In genomic region chr11:119093666-119093950, GRCh38 we compare ENCODE assay signal across 8 cellular contexts. TPM values are rescaled to one million over a fixed set of nuclear protein-coding genes. Genes with fewer than 3 reads are reported as not detected.
DNase-seq lines count a peak whose midpoint lies in the region; ATAC-seq and TF ChIP-seq lines count a peak whose summit lies in the region.

No MANE protein-coding gene starts in this region.

- H3K4me2 ChIP-seq in mesendoderm (ENCODE audit: low read length), result peak overlapping the region; percentile 99

- peak overlapping the region; percentile 60 to 97 (median 89) for H3K27ac ChIP-seq in heart left ventricle
- peak overlapping the region; percentile 32 for H3K27ac ChIP-seq in brain microvascular endothelial cell
- H3K27ac ChIP-seq in mesendoderm (ENCODE audit: low read depth, low read length), result no peak overlapping the region
- peak overlapping the region; percentile 91 for H3K27ac ChIP-seq in urinary bladder (ENCODE audit: low read depth)

- no peaks in the 10 kb centered on the region for H3K9me3 ChIP-seq in heart left ventricle

- H2BK120ac ChIP-seq in mesendoderm (ENCODE audit: low read depth, low read length), result no peak overlapping the region

- no peak for ATAC-seq in heart left ventricle
- no peak for ATAC-seq in left cardiac atrium
- no peak for ATAC-seq in GM19395 (IDR thresholded peaks at IDR 0.05; ENCODE audit: unreplicated experiment)

- no peak for TF ChIP-seq POLR2A in heart left ventricle (IDR thresholded peaks at IDR 0.05)

- no peaks in the 10 kb centered on the region for H3K27me3 ChIP-seq in heart left ventricle
- no peaks in the 10 kb centered on the region for H3K27me3 ChIP-seq in brain microvascular endothelial cell (replicated peaks)
- no peaks in the 10 kb centered on the region for H3K27me3 ChIP-seq in mesendoderm (ENCODE audit: insufficient read depth, low read length, poor library complexity)

- no peak overlapping the region for H3K18ac ChIP-seq in mesendoderm (ENCODE audit: low read length)

- H4K5ac ChIP-seq in mesendoderm (ENCODE audit: low read length), result no peak overlapping the region

- no peak overlapping the region for H4K8ac ChIP-seq in mesendoderm (ENCODE audit: low read depth, low read length)

- H3K79me1 ChIP-seq in mesendoderm (ENCODE audit: low read length), result peaks cover 12% of the 10 kb centered on the region

- H2AK5ac ChIP-seq in mesendoderm (ENCODE audit: low read length), result no peak overlapping the region

- H3K4ac ChIP-seq in mesendoderm (ENCODE audit: low read depth, low read length), result no peak overlapping the region

- no peak for TF ChIP-seq CTCF in heart left ventricle (IDR thresholded peaks at IDR 0.05)
- TF ChIP-seq CTCF in brain microvascular endothelial cell (IDR thresholded peaks at IDR 0.05; ENCODE audit: low read depth, low read length, missing control alignments), result no peak
- TF ChIP-seq CTCF in GM20000 (IDR thresholded peaks at IDR 0.05; ENCODE audit: extremely low read depth, missing control alignments), result no peak

- peak overlapping the region; percentile 100 for H3K9ac ChIP-seq in mesendoderm (ENCODE audit: low read length)

- H3K56ac ChIP-seq in mesendoderm (ENCODE audit: low read length), result peak overlapping the region; percentile 100

- in situ Hi-C loops in brain microvascular endothelial cell (cut with HindIII; ENCODE audit: low pct_ligation_motif_present, low sequenced_read_pairs), result no loop called here

- peak overlapping the region; percentile 62 to 88 (median 77) for H3K4me3 ChIP-seq in heart left ventricle
- H3K4me3 ChIP-seq in brain microvascular endothelial cell (ENCODE audit: low read depth, low read length), result peak overlapping the region; percentile 81
- peak overlapping the region; percentile 99 for H3K4me3 ChIP-seq in mesendoderm (ENCODE audit: low read length)
- peak overlapping the region; percentile 77 for H3K4me3 ChIP-seq in urinary bladder (ENCODE audit: low read depth, low read length)

- no peak overlapping the region for H2BK15ac ChIP-seq in mesendoderm (replicated peaks; ENCODE audit: low read depth)

- no peak overlapping the region for H3K23ac ChIP-seq in mesendoderm (ENCODE audit: low read length)

- intact Hi-C loops in heart left ventricle (cut with DNase I) (loop anchor here in 1 of 10 donors (5.0 to 10.0 kb wide), 2 partner anchors 34 to 101 kb away; no protein-coding TSS in a partner anchor), left cardiac atrium (cut with DNase I) (no loop called here)

- H2BK5ac ChIP-seq in mesendoderm (ENCODE audit: low read length), result no peak overlapping the region

- whole genome bisulfite sequencing in heart left ventricle, 4 donors, result 5 to 15% (median 9%) methylated on average over 2 of the region's 2 CpGs
- WGBS in mesendoderm (ENCODE audit: extremely low coverage, insufficient coverage, low lambda C conversion rate), result no CpG with 5 or more reads among the region's 2 CpGs
- 5% methylated on average over 2 of the region's 2 CpGs for WGBS in urinary bladder

- DNase-seq in heart left ventricle (no peak), left cardiac atrium (no peak), brain microvascular endothelial cell (no peak), mesendoderm (no peak), SK-N-DZ (ENCODE audit: low spot score) (no peak), GM20000 (ENCODE audit: low spot score) (no peak)

- peaks cover 29% of the 10 kb centered on the region for H3K79me2 ChIP-seq in mesendoderm (ENCODE audit: control insufficient read depth, insufficient read depth, low read length)

- H3K36me3 ChIP-seq in heart left ventricle (peaks cover 0 to 46% (median 33%) of the 10 kb centered on the region in 9 donors), brain microvascular endothelial cell (replicated peaks) (peaks cover 33% of the 10 kb centered on the region), mesendoderm (ENCODE audit: control insufficient read depth, insufficient read depth, low read length) (peaks cover 10% of the 10 kb centered on the region), urinary bladder (ENCODE audit: insufficient read depth) (no peaks in the 10 kb centered on the region)

- H3K4me1 ChIP-seq in heart left ventricle, result peaks cover 6 to 33% (median 19%) of the 10 kb centered on the region in 12 donors
- peaks cover 4% of the 10 kb centered on the region for H3K4me1 ChIP-seq in mesendoderm (ENCODE audit: control insufficient read depth, low read depth, low read length)
- peaks cover 4% of the 10 kb centered on the region for H3K4me1 ChIP-seq in urinary bladder (ENCODE audit: insufficient read depth)

RNA-seq across cellular contexts. Expression of gene DPAGT1, which starts 8.0 kb away (rescaled TPM):
- total RNA-seq in heart left ventricle (10 to 100 TPM; 11.2 to 32.4 (median 16.5) TPM), left cardiac atrium (10 to 100 TPM; 25.9 to 27.7 TPM), urinary bladder (12.1 TPM)
- polyA plus RNA-seq in heart left ventricle (10 to 100 TPM; 13.4 to 32.9 TPM), urinary bladder (29.1 TPM)
- polyA plus RNA-seq in mesendoderm (2013, experiment 1 of 2), result 41.4 TPM
- 40.9 TPM for polyA plus RNA-seq in mesendoderm (2013, experiment 2 of 2)
- polyA plus RNA-seq in SK-N-DZ (2014; cell fraction: cytosol; rRNA removed), result 27.9 and 36.1 TPM in 2 replicates
- 65.7 and 103 TPM in 2 replicates for polyA plus RNA-seq in SK-N-DZ (2014; cell fraction: nucleus; rRNA removed)

RNA-seq across cellular contexts. Expression of gene HMBS, which starts 8.9 kb away (rescaled TPM):
- total RNA-seq in heart left ventricle (10 to 100 TPM in 8 of 9 donors, 1 to 10 TPM in 1; 8.1 to 24.1 (median 16.6) TPM), left cardiac atrium (10 to 100 TPM; 19.8 to 23.2 TPM), urinary bladder (6.5 TPM)
- polyA plus RNA-seq in heart left ventricle (10 to 100 TPM; 28.8 to 34.0 TPM), urinary bladder (19.0 TPM)
- polyA plus RNA-seq in mesendoderm (2013, experiment 1 of 2), result 40.0 TPM
- 37.8 TPM for polyA plus RNA-seq in mesendoderm (2013, experiment 2 of 2)
- 4.3 and 8.1 TPM in 2 replicates for polyA plus RNA-seq in SK-N-DZ (2014; cell fraction: cytosol; rRNA removed)
- polyA plus RNA-seq in SK-N-DZ (2014; cell fraction: nucleus; rRNA removed), result 27.7 and 52.4 TPM in 2 replicates

RNA-seq across cellular contexts. Expression of gene C2CD2L, which starts 13.5 kb away (rescaled TPM):
- total RNA-seq in heart left ventricle (10 to 100 TPM in 5 of 9 donors, 1 to 10 TPM in 4; 7.1 to 18.3 (median 11.2) TPM), left cardiac atrium (1 to 10 TPM; 8.7 to 9.3 TPM), urinary bladder (3.4 TPM)
- polyA plus RNA-seq in heart left ventricle (10 to 100 TPM in 1 of 2 donors, 1 to 10 TPM in 1; 6.6 to 17.7 TPM), urinary bladder (9.8 TPM)
- 2.1 TPM for polyA plus RNA-seq in mesendoderm (2013, experiment 1 of 2)
- 2.0 TPM for polyA plus RNA-seq in mesendoderm (2013, experiment 2 of 2)
- polyA plus RNA-seq in SK-N-DZ (2014; cell fraction: cytosol; rRNA removed), result 5.5 and 7.5 TPM in 2 replicates
- polyA plus RNA-seq in SK-N-DZ (2014; cell fraction: nucleus; rRNA removed), result 9.9 and 12.1 TPM in 2 replicates

RNA-seq across cellular contexts. Expression of gene VPS11, which starts 26.0 kb away (rescaled TPM):
- total RNA-seq in heart left ventricle (10 to 100 TPM; 18.7 to 33.3 (median 21.5) TPM), left cardiac atrium (10 to 100 TPM; 20.1 to 23.2 TPM), urinary bladder (20.2 TPM)
- polyA plus RNA-seq in heart left ventricle (10 to 100 TPM; 21.7 to 27.1 TPM), urinary bladder (41.9 TPM)
- polyA plus RNA-seq in mesendoderm (2013, experiment 1 of 2), result 14.4 TPM
- polyA plus RNA-seq in mesendoderm (2013, experiment 2 of 2), result 13.2 TPM
- 12.2 and 14.0 TPM in 2 replicates for polyA plus RNA-seq in SK-N-DZ (2014; cell fraction: cytosol; rRNA removed)
- polyA plus RNA-seq in SK-N-DZ (2014; cell fraction: nucleus; rRNA removed), result 17.0 and 18.6 TPM in 2 replicates

RNA-seq across cellular contexts. Expression of gene HINFP, which starts 27.8 kb away (rescaled TPM):
- total RNA-seq in heart left ventricle, result 10 to 100 TPM in 7 of 9 donors, 1 to 10 TPM in 2; 9.4 to 16.3 (median 12.8) TPM
- polyA plus RNA-seq in heart left ventricle, result 10 to 100 TPM; 10.8 to 12.9 TPM
- total RNA-seq in left cardiac atrium, result 10 to 100 TPM; 12.9 to 17.5 TPM
- polyA plus RNA-seq in mesendoderm (2013, experiment 1 of 2), result 17.5 TPM
- 18.8 TPM for polyA plus RNA-seq in mesendoderm (2013, experiment 2 of 2)
- 16.5 TPM for total RNA-seq in urinary bladder
- polyA plus RNA-seq in urinary bladder, result 17.6 TPM
- polyA plus RNA-seq in SK-N-DZ (2014; cell fraction: cytosol; rRNA removed), result 13.8 and 17.9 TPM in 2 replicates
- polyA plus RNA-seq in SK-N-DZ (2014; cell fraction: nucleus; rRNA removed), result 27.4 and 57.6 TPM in 2 replicates
